Comparison of ENCODE assay signal across 1 cellular context in genomic region chr1:235942625-235942934, GRCh38.
TF ChIP-seq lines count a peak whose summit lies in the region.

No MANE protein-coding gene starts in this region.

TF ChIP-seq in IMR-90, 13 proteins besides CTCF, POLR2A, EP300 and RAD21:
- TF ChIP-seq RCOR1 (IDR thresholded peaks at IDR 0.05; ENCODE audit: insufficient replicate concordance, low read length) (no peak), SMC3 (IDR thresholded peaks at IDR 0.05; ENCODE audit: low read depth, low read length) (no peak), MAFK (IDR thresholded peaks at IDR 0.05; ENCODE audit: low read depth, low read length) (no peak), MXI1 (IDR thresholded peaks at IDR 0.05; ENCODE audit: borderline replicate concordance, low read depth, low read length) (no peak), BHLHE40 (IDR thresholded peaks at IDR 0.05; ENCODE audit: low read depth, low read length) (no peak), FOS (IDR thresholded peaks at IDR 0.05; ENCODE audit: low read depth, low read length) (no peak), NFE2L2 (IDR thresholded peaks at IDR 0.05; ENCODE audit: low read depth, low read length) (no peak), CEBPB (IDR thresholded peaks at IDR 0.05; ENCODE audit: low read depth, low read length) (no peak), MAZ (IDR thresholded peaks at IDR 0.05; ENCODE audit: borderline replicate concordance, low read depth, low read length) (no peak), RFX5 (IDR thresholded peaks at IDR 0.05; ENCODE audit: low read depth, low read length) (no peak), CHD1 (IDR thresholded peaks at IDR 0.05; ENCODE audit: low read depth, low read length) (no peak)
- TF ChIP-seq, protein P1, sequence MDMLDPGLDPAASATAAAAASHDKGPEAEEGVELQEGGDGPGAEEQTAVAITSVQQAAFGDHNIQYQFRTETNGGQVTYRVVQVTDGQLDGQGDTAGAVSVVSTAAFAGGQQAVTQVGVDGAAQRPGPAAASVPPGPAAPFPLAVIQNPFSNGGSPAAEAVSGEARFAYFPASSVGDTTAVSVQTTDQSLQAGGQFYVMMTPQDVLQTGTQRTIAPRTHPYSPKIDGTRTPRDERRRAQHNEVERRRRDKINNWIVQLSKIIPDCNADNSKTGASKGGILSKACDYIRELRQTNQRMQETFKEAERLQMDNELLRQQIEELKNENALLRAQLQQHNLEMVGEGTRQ (IDR thresholded peaks at IDR 0.05; ENCODE audit: low read depth, low read length): no peak
- TF ChIP-seq, protein P2, sequence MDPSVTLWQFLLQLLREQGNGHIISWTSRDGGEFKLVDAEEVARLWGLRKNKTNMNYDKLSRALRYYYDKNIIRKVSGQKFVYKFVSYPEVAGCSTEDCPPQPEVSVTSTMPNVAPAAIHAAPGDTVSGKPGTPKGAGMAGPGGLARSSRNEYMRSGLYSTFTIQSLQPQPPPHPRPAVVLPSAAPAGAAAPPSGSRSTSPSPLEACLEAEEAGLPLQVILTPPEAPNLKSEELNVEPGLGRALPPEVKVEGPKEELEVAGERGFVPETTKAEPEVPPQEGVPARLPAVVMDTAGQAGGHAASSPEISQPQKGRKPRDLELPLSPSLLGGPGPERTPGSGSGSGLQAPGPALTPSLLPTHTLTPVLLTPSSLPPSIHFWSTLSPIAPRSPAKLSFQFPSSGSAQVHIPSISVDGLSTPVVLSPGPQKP (IDR thresholded peaks at IDR 0.05; ENCODE audit: borderline replicate concordance, low read depth, low read length): no peak
TF ChIP-seq in IMR-90: peak in this region for 0.
